In the genomic region with DNA sequence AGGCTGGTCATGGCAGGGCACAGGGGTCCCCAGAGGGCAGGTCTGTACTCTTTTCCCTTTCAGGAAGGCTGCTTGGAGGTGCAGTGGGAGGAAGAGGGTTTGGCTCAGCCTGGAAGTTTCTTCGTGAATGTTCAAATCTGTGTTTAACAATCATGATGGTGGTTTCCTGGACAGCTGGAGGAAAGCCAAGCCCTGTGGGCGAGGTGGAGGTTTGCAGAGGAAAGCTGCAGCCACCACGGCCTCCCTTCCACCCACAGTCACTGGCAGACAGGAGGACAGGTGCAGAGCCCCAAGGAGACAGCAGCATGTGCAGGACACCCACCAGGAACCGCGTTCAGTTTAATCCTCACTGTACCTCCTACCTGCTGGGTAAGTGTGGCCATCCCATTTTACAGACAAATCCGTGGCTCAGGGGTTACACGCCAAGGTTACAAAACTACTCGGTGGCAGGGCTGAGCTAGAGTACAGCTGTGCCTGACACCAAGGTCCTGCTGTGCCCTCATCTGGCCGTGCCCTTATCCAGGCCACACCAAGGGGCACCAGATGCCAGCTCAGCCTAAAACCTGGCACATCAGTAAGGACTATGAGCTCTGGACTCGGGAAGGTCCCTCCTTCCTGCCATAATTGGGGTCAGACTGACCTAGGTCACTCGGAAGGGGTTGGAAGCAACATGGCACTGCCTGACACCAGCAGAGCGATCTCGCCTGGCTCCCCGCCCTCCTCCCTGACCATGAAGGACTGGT, we compare ENCODE assay signal across 12 cellular contexts. TPM values are rescaled to one million over a fixed set of nuclear protein-coding genes. Genes with fewer than 3 reads are reported as not detected.
A peak's percentile ranks its signal among the peaks of the same experiment; 100 is the strongest.
DNase-seq lines count a peak whose midpoint lies in the region; ATAC-seq, FAIRE-seq and TF ChIP-seq lines count a peak whose summit lies in the region.
"Had no signal": no experiment of that assay in that cellular context is flagged by ENCODE, and none has a peak within 500 bp of the region (broad histone marks: within the 10 kb centered on the region; RNA-seq: fewer than 3 reads in every experiment).

No MANE protein-coding gene starts in this region.

- TF ChIP-seq CTCF in MCF 10A (IDR thresholded peaks at IDR 0.05; ENCODE audit: unreplicated experiment) (no peak), breast epithelium (IDR thresholded peaks at IDR 0.05) (no peak), RWPE1 (conservative IDR thresholded peaks at IDR 0.05; ENCODE audit: low read depth) (no peak)

- H3K27ac ChIP-seq in breast epithelium (peak overlapping the region in 1 of 2 donors; percentile 2), RWPE1 (peak overlapping the region; percentile 43)
- H3K27ac ChIP-seq: epithelial cell of prostate, PC-9 had no signal

- POLR2A ChIA-PET in MCF 10A (lab: Yijun Ruan, JAX) (interaction anchor here (0.6 kb wide), 1 partner anchor 462 kb away, joined by 3 read pairs; no protein-coding TSS in a partner anchor), RWPE1 (lab: Yijun Ruan, JAX; ENCODE audit: low non-redundant PET) (no interaction called here)

- H3K27ac Mint-ChIP-seq in MCF 10A (ENCODE audit: low read depth, unreplicated experiment): no peak overlapping the region
- H3K27ac Mint-ChIP-seq in effector memory CD8-positive, alpha-beta T cell: peak overlapping the region; percentile 64 to 90
- peak overlapping the region; percentile 47 for H3K27ac Mint-ChIP-seq in stimulated activated naive B cell treated with anti-CD40 and anti-IgM and Interleukin-4, amounts not matched to agents 10 μg/mL and 1 μg/mL and 100 μg/mL, for 72 hours

- FAIRE-seq in GM12892 (lab: Jason Lieb, UNC): no peak

- intact Hi-C loops in MCF 10A (cut with micrococcal nuclease) (no loop called here), breast epithelium (cut with DNase I; ENCODE audit: low total_unique reads) (no loop called here)

- CTCF ChIA-PET in MCF 10A (lab: Yijun Ruan, JAX): interaction anchor here (3.6 kb wide), 1 partner anchor 12 kb away, joined by 20 read pairs; no protein-coding TSS in a partner anchor
- CTCF ChIA-PET in RWPE1 (lab: Yijun Ruan, JAX): interaction anchor here (1.2 kb wide), 1 partner anchor 12 kb away, joined by 4 read pairs; no protein-coding TSS in a partner anchor

- H3K9me3 Mint-ChIP-seq in MCF 10A (ENCODE audit: unreplicated experiment): no peaks in the 10 kb centered on the region
- H3K9me3 Mint-ChIP-seq in effector memory CD8-positive, alpha-beta T cell: no peaks in the 10 kb centered on the region
- no peaks in the 10 kb centered on the region for H3K9me3 Mint-ChIP-seq in stimulated activated naive B cell treated with anti-CD40 and anti-IgM and Interleukin-4, amounts not matched to agents 10 μg/mL and 1 μg/mL and 100 μg/mL, for 72 hours

- peaks cover 16% of the 10 kb centered on the region for H3K4me1 Mint-ChIP-seq in MCF 10A (ENCODE audit: insufficient read depth, unreplicated experiment)
- H3K4me1 Mint-ChIP-seq in effector memory CD8-positive, alpha-beta T cell (ENCODE audit: low read depth in 2 of 2): peaks cover 18 to 19% of the 10 kb centered on the region in 2 donors
- peaks cover 9 to 10% of the 10 kb centered on the region in 2 donors for H3K4me1 Mint-ChIP-seq in stimulated activated naive B cell treated with anti-CD40 and anti-IgM and Interleukin-4, amounts not matched to agents 10 μg/mL and 1 μg/mL and 100 μg/mL, for 72 hours

- H3K4me3 ChIP-seq in breast epithelium: no peak overlapping the region
- H3K4me3 ChIP-seq: PC-9 had no signal

- TF ChIP-seq POLR2A in breast epithelium (IDR thresholded peaks at IDR 0.05): no peak
- TF ChIP-seq POLR2A in GM12892 (IDR thresholded peaks at IDR 0.05; ENCODE audit: low read depth, low read length): no peak

- peaks cover 78% of the 10 kb centered on the region for H3K36me3 Mint-ChIP-seq in MCF 10A (ENCODE audit: insufficient read depth, unreplicated experiment)
- peaks cover 34% of the 10 kb centered on the region for H3K36me3 Mint-ChIP-seq in effector memory CD8-positive, alpha-beta T cell (ENCODE audit: insufficient read depth)
- H3K36me3 Mint-ChIP-seq in stimulated activated naive B cell treated with anti-CD40 and anti-IgM and Interleukin-4, amounts not matched to agents 10 μg/mL and 1 μg/mL and 100 μg/mL, for 72 hours: peaks cover 54 to 71% of the 10 kb centered on the region in 2 donors

- H3K4me3 Mint-ChIP-seq in MCF 10A (ENCODE audit: unreplicated experiment): no peak overlapping the region
- peak overlapping the region; percentile 6 to 56 for H3K4me3 Mint-ChIP-seq in effector memory CD8-positive, alpha-beta T cell
- no peak overlapping the region for H3K4me3 Mint-ChIP-seq in stimulated activated naive B cell treated with anti-CD40 and anti-IgM and Interleukin-4, amounts not matched to agents 10 μg/mL and 1 μg/mL and 100 μg/mL, for 72 hours

- no peaks in the 10 kb centered on the region for H3K9me3 ChIP-seq in breast epithelium

- BruUV-seq in MCF 10A (replicated peaks; lab: Mats Ljungman, UMichigan): no TSS peak

- DNase-seq in MCF 10A (ENCODE audit: unreplicated experiment): peak; percentile 31
- no peak for DNase-seq in breast epithelium (ENCODE audit: low spot score in 2 of 2)
- no peak for DNase-seq in RWPE1 (ENCODE audit: low spot score)
- DNase-seq in effector memory CD8-positive, alpha-beta T cell: no peak
- DNase-seq in stimulated activated naive B cell treated with anti-CD40 and anti-IgM and Interleukin-4, amounts not matched to agents 10 μg/mL and 1 μg/mL and 100 μg/mL, for 72 hours: no peak
- no peak for DNase-seq in GM12892 (ENCODE audit: insufficient read length)
- DNase-seq in activated CD4-positive, alpha-beta T cell treated with anti-CD3 and anti-CD28 coated beads for 1 hour: no peak
- DNase-seq in NOMO-1 treated with dmso at 0.1 percent for 144 hours (lab: John Stamatoyannopoulos, UW; ENCODE audit: unreplicated experiment): no peak
- DNase-seq: amniotic stem cell, NCI-H2171 had no signal

- no peaks in the 10 kb centered on the region for H3K27me3 ChIP-seq in breast epithelium

- peak; percentile 24 for ATAC-seq in effector memory CD8-positive, alpha-beta T cell (replicated peaks)
- no peak for ATAC-seq in stimulated activated naive B cell treated with anti-CD40 and anti-IgM and Interleukin-4, amounts not matched to agents 10 μg/mL and 1 μg/mL and 100 μg/mL, for 72 hours (replicated peaks)

- H3K36me3 ChIP-seq in breast epithelium: no peaks in the 10 kb centered on the region

- H3K4me1 ChIP-seq in breast epithelium: no peaks in the 10 kb centered on the region

- no peaks in the 10 kb centered on the region for H3K27me3 Mint-ChIP-seq in MCF 10A (ENCODE audit: insufficient read depth, unreplicated experiment)
- H3K27me3 Mint-ChIP-seq in effector memory CD8-positive, alpha-beta T cell: no peaks in the 10 kb centered on the region
- H3K27me3 Mint-ChIP-seq in stimulated activated naive B cell treated with anti-CD40 and anti-IgM and Interleukin-4, amounts not matched to agents 10 μg/mL and 1 μg/mL and 100 μg/mL, for 72 hours: no peaks in the 10 kb centered on the region

RNA-seq across cellular contexts. Expression of a gene that starts 34.1 kb away (rescaled TPM):
- total RNA-seq in MCF 10A (2022): 69.1 and 75.8 TPM in 2 replicates
- total RNA-seq in breast epithelium: 10 to 100 TPM; 27.8 to 58.1 (median 56.0) TPM
- 100 TPM for polyA plus RNA-seq in GM12892 (2012; ENCODE audit: missing spikeins)

RNA-seq across cellular contexts. Expression of a gene that starts 34.2 kb away (rescaled TPM):
- total RNA-seq in MCF 10A (2022) (24.8 and 37.1 TPM in 2 replicates), breast epithelium (10 to 100 TPM; 20.3 to 29.5 (median 27.7) TPM)
- polyA plus RNA-seq in GM12892 (2012; ENCODE audit: missing spikeins): 19.5 TPM

RNA-seq across cellular contexts. Expression of a gene that starts 58.2 kb away (rescaled TPM):
- 57.9 and 58.9 TPM in 2 replicates for total RNA-seq in MCF 10A (2022)
- 10 to 100 TPM; 34.2 to 62.6 (median 56.6) TPM for total RNA-seq in breast epithelium
- polyA plus RNA-seq in GM12892 (2012; ENCODE audit: missing spikeins): 4.0 TPM

Comparison
In these comparisons a context has a peak if more than half of its experiments do, and no peak if none do; other contexts are left out.
1. H3K4me3 Mint-ChIP-seq: peak in effector memory CD8-positive, alpha-beta T cell (2 of 2); none in MCF 10A (single experiment) and stimulated activated naive B cell treated with anti-CD40 and anti-IgM and Interleukin-4, amounts not matched to agents 10 μg/mL and 1 μg/mL and 100 μg/mL, for 72 hours (0 of 2).